ENCODE assay signal across 20 cellular contexts in genomic region chr4:6847134-6847533, GRCh38.
"Had no signal": no experiment of that assay in that cellular context is flagged by ENCODE, and none has a peak within 500 bp of the region (broad histone marks: within the 10 kb centered on the region; RNA-seq: fewer than 3 reads in every experiment).

No MANE protein-coding gene starts in this region.

- H3K4me1 ChIP-seq: colonic mucosa, transverse colon had no signal

- H3K4me2 ChIP-seq: smooth muscle cell had no signal

- H3K27ac ChIP-seq: colonic mucosa, sigmoid colon, stomach, transverse colon had no signal

- H3K9me3 ChIP-seq: colonic mucosa, sigmoid colon, transverse colon had no signal

- H3K27me3 ChIP-seq: colonic mucosa, dorsolateral prefrontal cortex, sigmoid colon, stomach, transverse colon had no signal

- H3K36me3 ChIP-seq: colonic mucosa had no signal

- H3K4me3 ChIP-seq: colonic mucosa, dorsolateral prefrontal cortex, sigmoid colon, smooth muscle cell, stomach, transverse colon had no signal

- DNase-seq: activated CD4-positive, alpha-beta T cell treated with anti-CD3 and anti-CD28 coated beads, Interleukin-2, amount 50 U/mL, for 4 hours; activated CD8-positive, alpha-beta memory T cell treated with anti-CD3 and anti-CD28 coated beads, Interleukin-2, amount 50 U/mL, for 48 hours; activated naive CD4-positive, alpha-beta T cell treated with Interleukin-2 at 50 U/mL for 16 hours; activated naive CD8-positive, alpha-beta T cell treated with anti-CD3 and anti-CD28 coated beads for 36 hours; activated T-cell treated with anti-CD3 and anti-CD28 coated beads, Interleukin-2, amount 50 U/mL, for 4 hours; colonic mucosa; dorsolateral prefrontal cortex; effector memory CD8-positive, alpha-beta T cell; head of caudate nucleus; immature natural killer cell; kidney glomerular epithelial cell; sigmoid colon; stimulated activated CD4-positive, alpha-beta T cell treated with anti-CD3 and anti-CD28 coated beads, Interleukin-15, amount 100 ng/mL, for 24 hours; stomach; T-cell; transverse colon had no signal

- ATAC-seq: activated T-cell treated with anti-CD3 and anti-CD28 coated beads, Interleukin-2, amount 50 U/mL, for 4 hours; effector memory CD8-positive, alpha-beta T cell; esophagus mucosa; natural killer cell treated with Interleukin-12 subunit alpha and Interleukin-12 subunit beta and Interleukin-15 and Interleukin-18, amount 100 ng/mL, for 72 hours; stimulated activated memory B cell treated with anti-CD40 and anti-IgM and Interleukin-4, amounts not matched to agents 10 μg/mL and 1 μg/mL and 100 μg/mL, for 72 hours; T-cell had no signal
